Comparison of ENCODE assay signal across 20 cellular contexts in genomic region chr19:13243971-13244370, GRCh38.
"Had no signal": no experiment of that assay in that cellular context is flagged by ENCODE, and none has a peak within 500 bp of the region (broad histone marks: within the 10 kb centered on the region; RNA-seq: fewer than 3 reads in every experiment).

No MANE protein-coding gene starts in this region.

- H3K36me3 Mint-ChIP-seq: T-cell had no signal

- DNase-seq: activated CD4-positive, alpha-beta T cell treated with anti-CD3 and anti-CD28 coated beads, Interleukin-2, amount 10 ng/mL, durations not matched to agents 7 days and 5 days; activated CD8-positive, alpha-beta T cell treated with anti-CD3 and anti-CD28 coated beads, Interleukin-2, amount 10 ng/mL, durations not matched to agents 7 days and 5 days; activated naive CD4-positive, alpha-beta T cell treated with Interleukin-2 at 50 U/mL for 16 hours; activated naive CD8-positive, alpha-beta T cell treated with anti-CD3 and anti-CD28 coated beads, Interleukin-2, amount 50 U/mL, for 24 hours; activated T-cell treated with anti-CD3 and anti-CD28 coated beads, Interleukin-2, amount 50 U/mL, for 24 hours; cerebellar nuclear complex; effector memory CD8-positive, alpha-beta T cell; kidney; left ventricle myocardium inferior; mammary epithelial cell; occipital lobe; stimulated activated CD4-positive, alpha-beta T cell treated with anti-CD3 and anti-CD28 coated beads, Interleukin-12 subunit alpha, Interleukin-12 subunit beta, amount 100 ng/mL, for 4 hours; stimulated activated CD4-positive, alpha-beta T cell treated with anti-CD3 and anti-CD28 coated beads, Interleukin-1b, Interleukin-23, amount 100 ng/mL, for 48 hours; stimulated activated CD8-positive, alpha-beta memory T cell treated with anti-CD3 and anti-CD28 coated beads, Interleukin-4, amount 100 ng/mL, for 48 hours; stimulated activated naive CD8-positive, alpha-beta T cell treated with anti-CD3 and anti-CD28 coated beads, Interleukin-15, Interleukin-2, amounts not matched to agents 100 U/mL and 50 U/mL, for 24 hours; T-cell; tibial artery had no signal

- ATAC-seq: activated CD8-positive, alpha-beta T cell treated with anti-CD3 and anti-CD28 coated beads, Interleukin-2, amount 10 ng/mL, durations not matched to agents 7 days and 5 days; activated naive CD8-positive, alpha-beta T cell treated with anti-CD3 and anti-CD28 coated beads, Interleukin-2, amount 50 U/mL, for 24 hours; effector memory CD8-positive, alpha-beta T cell; stimulated activated naive CD8-positive, alpha-beta T cell treated with anti-CD3 and anti-CD28 coated beads, Interleukin-15, Interleukin-2, amounts not matched to agents 100 U/mL and 50 U/mL, for 24 hours; T-cell had no signal

- H3K27me3 ChIP-seq: ascending aorta had no signal

- H3K4me1 ChIP-seq: ascending aorta, left ventricle myocardium inferior, tibial artery had no signal

- H3K4me3 ChIP-seq: ascending aorta, left ventricle myocardium inferior, tibial artery had no signal

- H3K36me3 ChIP-seq: ascending aorta, left ventricle myocardium inferior, tibial artery had no signal

- H3K27ac ChIP-seq: ascending aorta, left ventricle myocardium inferior, tibial artery had no signal

- H3K4me3 Mint-ChIP-seq: activated CD4-positive, alpha-beta T cell treated with anti-CD3 and anti-CD28 coated beads, Interleukin-2, amount 10 ng/mL, durations not matched to agents 7 days and 5 days; activated CD8-positive, alpha-beta T cell treated with anti-CD3 and anti-CD28 coated beads, Interleukin-2, amount 10 ng/mL, durations not matched to agents 7 days and 5 days; activated naive CD8-positive, alpha-beta T cell treated with anti-CD3 and anti-CD28 coated beads, Interleukin-2, amount 50 U/mL, for 24 hours; activated T-cell treated with anti-CD3 and anti-CD28 coated beads, Interleukin-2, amount 50 U/mL, for 24 hours; effector memory CD8-positive, alpha-beta T cell; T-cell had no signal

- H3K9me3 ChIP-seq: ascending aorta, left ventricle myocardium inferior, tibial artery had no signal

- H3K9me3 Mint-ChIP-seq: activated CD4-positive, alpha-beta T cell treated with anti-CD3 and anti-CD28 coated beads, Interleukin-2, amount 10 ng/mL, durations not matched to agents 7 days and 5 days; activated naive CD8-positive, alpha-beta T cell treated with anti-CD3 and anti-CD28 coated beads, Interleukin-2, amount 50 U/mL, for 24 hours; activated T-cell treated with anti-CD3 and anti-CD28 coated beads, Interleukin-2, amount 50 U/mL, for 24 hours; activated T-helper 2 cell treated with anti-CD3 and anti-CD28 coated beads, Interferon-gamma antibody, Interleukin-2, Interleukin-4, amounts not matched to agents 10 μg/mL and 5 μg/mL and 100 μg/mL, durations not matched to agents 14 hours and 24 hours and 36 hours; effector memory CD8-positive, alpha-beta T cell; T-cell had no signal

- H3K27ac Mint-ChIP-seq: activated CD4-positive, alpha-beta T cell treated with anti-CD3 and anti-CD28 coated beads, Interleukin-2, amount 10 ng/mL, durations not matched to agents 7 days and 5 days; activated CD8-positive, alpha-beta T cell treated with anti-CD3 and anti-CD28 coated beads, Interleukin-2, amount 10 ng/mL, durations not matched to agents 7 days and 5 days; activated naive CD8-positive, alpha-beta T cell treated with anti-CD3 and anti-CD28 coated beads, Interleukin-2, amount 50 U/mL, for 24 hours; activated T-cell treated with anti-CD3 and anti-CD28 coated beads, Interleukin-2, amount 50 U/mL, for 24 hours; activated T-helper 2 cell treated with anti-CD3 and anti-CD28 coated beads, Interferon-gamma antibody, Interleukin-2, Interleukin-4, amounts not matched to agents 10 μg/mL and 5 μg/mL and 100 μg/mL, durations not matched to agents 14 hours and 24 hours and 36 hours; progenitor cell of endocrine pancreas; T-cell had no signal

- H3K27me3 Mint-ChIP-seq: activated CD4-positive, alpha-beta T cell treated with anti-CD3 and anti-CD28 coated beads, Interleukin-2, amount 10 ng/mL, durations not matched to agents 7 days and 5 days; activated naive CD8-positive, alpha-beta T cell treated with anti-CD3 and anti-CD28 coated beads, Interleukin-2, amount 50 U/mL, for 24 hours; activated T-cell treated with anti-CD3 and anti-CD28 coated beads, Interleukin-2, amount 50 U/mL, for 24 hours had no signal
